14 cellular contexts compared by ENCODE assay signal in genomic region chr4:155974476-155974749, GRCh38. TPM values are rescaled to one million over a fixed set of nuclear protein-coding genes. Genes with fewer than 3 reads are reported as not detected.
DNase-seq lines count a peak whose midpoint lies in the region; ATAC-seq lines count a peak whose summit lies in the region.
"Had no signal": no experiment of that assay in that cellular context is flagged by ENCODE, and none has a peak within 500 bp of the region (broad histone marks: within the 10 kb centered on the region; RNA-seq: fewer than 3 reads in every experiment).

No MANE protein-coding gene starts in this region.

- no peak overlapping the region for H2BK5ac ChIP-seq in trophoblast cell (ENCODE audit: low read depth, low read length, poor library complexity)

- peaks cover 0 to 13% of the 10 kb centered on the region in 2 experiments for H3K4me1 ChIP-seq in trophoblast cell (ENCODE audit: control insufficient read depth in 1 of 2, insufficient read depth in 2 of 2, low read length in 2 of 2)
- H3K4me1 ChIP-seq: left ventricle myocardium inferior had no signal

- no peak overlapping the region for H3K14ac ChIP-seq in trophoblast cell (ENCODE audit: low read length)

- H2BK12ac ChIP-seq in trophoblast cell (ENCODE audit: low read length): peak overlapping the region; percentile 65

- H4K12ac ChIP-seq in trophoblast cell (ENCODE audit: low read depth, low read length): no peak overlapping the region

- intact Hi-C loops in Right ventricle myocardium superior (cut with DNase I): no loop called here

- no peak overlapping the region for H2AFZ ChIP-seq in trophoblast cell (ENCODE audit: insufficient read depth, low read length, poor library complexity)

- H3K9me3 ChIP-seq in trophoblast cell (ENCODE audit: insufficient read depth, low read depth, low read length): no peaks in the 10 kb centered on the region

- ATAC-seq in GM19035 (IDR thresholded peaks at IDR 0.05; ENCODE audit: unreplicated experiment): peak; percentile 96
- peak; percentile 97 for ATAC-seq in HG02588 (IDR thresholded peaks at IDR 0.05; ENCODE audit: unreplicated experiment)
- peak; percentile 96 for ATAC-seq in HG03439 (IDR thresholded peaks at IDR 0.05; ENCODE audit: unreplicated experiment)
- no peak for ATAC-seq in Right ventricle myocardium superior (ENCODE audit: poor library complexity)
- ATAC-seq: esophagus mucosa had no signal

- no peaks in the 10 kb centered on the region for H3K27me3 ChIP-seq in trophoblast cell (ENCODE audit: insufficient read depth, low read length)

- H3K9ac ChIP-seq in trophoblast cell (ENCODE audit: low read length): no peak overlapping the region

- no peaks in the 10 kb centered on the region for H3K79me2 ChIP-seq in trophoblast cell (ENCODE audit: control insufficient read depth, insufficient read depth, low read length, poor library complexity)

- H3K4me2 ChIP-seq in trophoblast cell (ENCODE audit: low read length): no peak overlapping the region

- DNase-seq in trophoblast cell (no peak), KBM-7 (no peak), Right ventricle myocardium superior (no peak), 8988T (no peak)
- no peak for DNase-seq in activated naive CD4-positive, alpha-beta T cell (lab: John Stamatoyannopoulos, UW)
- DNase-seq: DMS79, left ventricle myocardium inferior, NCI-H1694, retina had no signal

- no peaks in the 10 kb centered on the region for H3K36me3 ChIP-seq in trophoblast cell (ENCODE audit: control insufficient read depth in 1 of 2, insufficient read depth in 2 of 2, low read length in 2 of 2)
- H3K36me3 ChIP-seq: left ventricle myocardium inferior had no signal

- H3K4me3 ChIP-seq in trophoblast cell (ENCODE audit: low read depth, low read length): no peak overlapping the region
- H3K4me3 ChIP-seq: left ventricle myocardium inferior had no signal

- no peak overlapping the region for H3K18ac ChIP-seq in trophoblast cell (ENCODE audit: low read length)

- H3K23ac ChIP-seq in trophoblast cell (ENCODE audit: low read length): no peak overlapping the region

- no peak overlapping the region for H2AK5ac ChIP-seq in trophoblast cell (ENCODE audit: low read length)

- H4K8ac ChIP-seq in trophoblast cell (ENCODE audit: low read depth, low read length): no peak overlapping the region

- H3K79me1 ChIP-seq in trophoblast cell (ENCODE audit: low read length): peaks cover 2% of the 10 kb centered on the region

- H4K91ac ChIP-seq in trophoblast cell (ENCODE audit: low read depth, low read length): peak overlapping the region; percentile 35

- peak overlapping the region; percentile 15 for H2BK120ac ChIP-seq in trophoblast cell (ENCODE audit: insufficient read depth, low read length, poor library complexity)

- H3K27ac ChIP-seq in trophoblast cell (ENCODE audit: low read depth, low read length): no peak overlapping the region
- H3K27ac ChIP-seq: HL-60, left ventricle myocardium inferior had no signal

- WGBS in trophoblast cell (ENCODE audit: extremely low coverage, insufficient coverage, insufficient read length): no CpG with 5 or more reads among the region's 1 CpG

- no peak overlapping the region for H3K4ac ChIP-seq in trophoblast cell (ENCODE audit: low read depth, low read length)

- in situ Hi-C loops in KBM-7 (cut with MboI; ENCODE audit: low pct_unique_long_range_greater_than_20kb, low sequenced_read_pairs): no loop called here

RNA-seq across cellular contexts. Expression of gene CTSO, which starts 20.7 kb away (rescaled TPM):
- 4.0 and 4.2 TPM in 2 replicates for polyA plus RNA-seq in trophoblast cell (2013)
- total RNA-seq in Right ventricle myocardium superior: 6.2 TPM
